Comparison of ENCODE assay signal across 19 cellular contexts in the genomic region with DNA sequence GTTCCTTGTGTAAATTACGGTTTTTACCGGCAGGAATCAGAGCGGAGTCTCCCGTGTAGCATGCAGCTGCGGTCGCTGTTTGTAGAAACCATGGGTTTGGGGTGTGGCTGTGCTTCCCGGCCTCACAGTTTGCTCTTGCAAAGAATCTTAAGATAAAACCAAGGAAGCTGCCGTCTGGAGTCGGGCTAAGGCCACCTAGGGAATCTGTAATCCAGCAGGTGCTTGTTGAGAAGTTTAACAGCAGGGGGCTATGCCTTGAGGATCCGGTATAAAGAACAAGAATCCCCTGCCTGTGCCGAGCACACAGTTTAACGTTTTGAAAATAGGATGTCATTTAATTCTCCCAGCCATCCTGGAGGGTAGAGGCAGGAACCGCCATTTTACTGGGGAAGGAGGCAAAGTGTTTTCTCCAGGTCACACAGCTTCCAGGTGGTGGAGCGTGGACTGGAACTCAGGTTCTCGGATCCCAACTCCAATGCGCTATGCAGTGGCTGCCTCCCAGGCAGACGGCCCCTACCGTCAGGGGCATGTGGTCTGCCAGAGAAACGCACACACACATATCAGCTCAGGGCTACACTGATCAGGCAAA. TPM values are rescaled to one million over a fixed set of nuclear protein-coding genes. Genes with fewer than 3 reads are reported as not detected.
A peak's percentile ranks its signal among the peaks of the same experiment; 100 is the strongest.
DNase-seq lines count a peak whose midpoint lies in the region; FAIRE-seq and TF ChIP-seq lines count a peak whose summit lies in the region.
"Had no signal": no experiment of that assay in that cellular context is flagged by ENCODE, and none has a peak within 500 bp of the region (broad histone marks: within the 10 kb centered on the region; RNA-seq: fewer than 3 reads in every experiment).

No MANE protein-coding gene starts in this region.

- H3K4me2 ChIP-seq in keratinocyte (ENCODE audit: control insufficient read depth, extremely low read depth, insufficient read depth, low read depth, low read length): peak overlapping the region; percentile 92

- no peaks in the 10 kb centered on the region for H3K79me2 ChIP-seq in keratinocyte (ENCODE audit: control insufficient read depth, insufficient read depth, low read length)

- WGBS in small intestine, 3 donors: 24 to 49% (median 36%) methylated on average over 19 of the region's 19 CpGs

- H3K9me3 ChIP-seq in HUES6 (ENCODE audit: control insufficient read depth, insufficient read depth, low read depth, low read length) (no peaks in the 10 kb centered on the region), keratinocyte (ENCODE audit: control insufficient read depth, low read depth, low read length) (no peaks in the 10 kb centered on the region), small intestine (ENCODE audit: control insufficient read depth, low read depth) (no peaks in the 10 kb centered on the region), uterus (no peaks in the 10 kb centered on the region)
- H3K9me3 ChIP-seq: ascending aorta, heart right ventricle had no signal

- FAIRE-seq in bronchial epithelial cell (lab: Jason Lieb, UNC) (no peak), keratinocyte (lab: Jason Lieb, UNC) (peak; percentile 78), small intestine (lab: Jason Lieb, UNC) (no peak)
- FAIRE-seq: GM12892 had no signal

- TF ChIP-seq POLR2A in uterus (IDR thresholded peaks at IDR 0.05): no peak

- peak overlapping the region; percentile 56 for H2AFZ ChIP-seq in keratinocyte (ENCODE audit: control insufficient read depth, low read length)

- H3K4me3 ChIP-seq in HUES6 (ENCODE audit: low read depth, low read length) (peak overlapping the region; percentile 34), bronchial epithelial cell (ENCODE audit: low read depth, low read length) (no peak overlapping the region), keratinocyte (ENCODE audit: control insufficient read depth in 2 of 3, extremely low read depth in 1 of 3, insufficient read depth in 2 of 3, low read depth in 1 of 3, low read length in 3 of 3) (peak overlapping the region in 1 of 3 experiments; percentile 58), small intestine (ENCODE audit: low read depth in 1 of 2, low read length in 2 of 2) (no peak overlapping the region), uterus (no peak overlapping the region)
- H3K4me3 ChIP-seq: ascending aorta, coronary artery, heart right ventricle had no signal

- intact Hi-C loops in uterus (cut with DNase I; ENCODE audit: low total_unique reads): no loop called here

- TF ChIP-seq CTCF in bronchial epithelial cell (IDR thresholded peaks at IDR 0.05; ENCODE audit: insufficient read depth, low read length, severe bottlenecking): no peak
- no peak for TF ChIP-seq CTCF in keratinocyte (optimal IDR thresholded peaks at IDR 0.05 in 1 of 3, IDR thresholded peaks at IDR 0.05 in 1 of 3, conservative IDR thresholded peaks at IDR 0.05 in 1 of 3; ENCODE audit: extremely low read depth in 1 of 3, insufficient read depth in 2 of 3, low read length in 3 of 3)
- TF ChIP-seq CTCF in uterus (IDR thresholded peaks at IDR 0.05): no peak

- H3K27ac ChIP-seq in HUES6 (ENCODE audit: low read depth, low read length) (no peak overlapping the region), keratinocyte (ENCODE audit: control insufficient read depth, insufficient read depth, low read length) (peak overlapping the region; percentile 83), small intestine (ENCODE audit: low read depth in 1 of 2, low read length in 1 of 2) (peak overlapping the region in 1 of 2 donors; percentile 65), uterus (no peak overlapping the region)
- H3K27ac ChIP-seq: ascending aorta, coronary artery, heart right ventricle had no signal

- H4K20me1 ChIP-seq in keratinocyte (ENCODE audit: control insufficient read depth, extremely low read depth, insufficient read depth, low read length): no peaks in the 10 kb centered on the region

- no peak overlapping the region for H3K9ac ChIP-seq in HUES6 (ENCODE audit: low read length)
- H3K9ac ChIP-seq in keratinocyte (ENCODE audit: control insufficient read depth, extremely low read depth, insufficient read depth, low read length): peak overlapping the region; percentile 70

- H3K27me3 ChIP-seq in HUES6 (ENCODE audit: control insufficient read depth, insufficient read depth, low read length): peaks cover 5% of the 10 kb centered on the region; the same call in 1 of the 2 replicates
- H3K27me3 ChIP-seq in bronchial epithelial cell (ENCODE audit: control insufficient read depth, insufficient read depth, low read length): no peaks in the 10 kb centered on the region
- no peaks in the 10 kb centered on the region for H3K27me3 ChIP-seq in keratinocyte (ENCODE audit: control insufficient read depth, extremely low read depth, insufficient read depth, low read length)
- no peaks in the 10 kb centered on the region for H3K27me3 ChIP-seq in small intestine (ENCODE audit: control insufficient read depth in 2 of 2, insufficient read depth in 2 of 2, low read length in 2 of 2)
- H3K27me3 ChIP-seq in uterus: no peaks in the 10 kb centered on the region
- H3K27me3 ChIP-seq: ascending aorta had no signal

- 0 out of 2 replicates have a peak, but pooled peaks cover 2% of the 10 kb centered on the region for H3K36me3 ChIP-seq in HUES6 (ENCODE audit: control insufficient read depth, insufficient read depth, low read length)
- H3K36me3 ChIP-seq in bronchial epithelial cell (ENCODE audit: control insufficient read depth, insufficient read depth, low read length): no peaks in the 10 kb centered on the region
- no peaks in the 10 kb centered on the region for H3K36me3 ChIP-seq in keratinocyte (ENCODE audit: control insufficient read depth in 2 of 2, extremely low read depth in 1 of 2, insufficient read depth in 2 of 2, low read length in 2 of 2)
- no peaks in the 10 kb centered on the region for H3K36me3 ChIP-seq in small intestine (ENCODE audit: control insufficient read depth in 2 of 2, insufficient read depth in 2 of 2, low read length in 2 of 2)
- no peaks in the 10 kb centered on the region for H3K36me3 ChIP-seq in uterus
- H3K36me3 ChIP-seq: ascending aorta, heart right ventricle had no signal

- H3K4me1 ChIP-seq in HUES6 (ENCODE audit: control insufficient read depth, insufficient read depth, low read length) (peaks cover 18% of the 10 kb centered on the region), keratinocyte (ENCODE audit: control insufficient read depth, extremely low read depth, insufficient read depth, low read length) (peaks cover 53% of the 10 kb centered on the region), small intestine (ENCODE audit: control insufficient read depth in 2 of 2, insufficient read depth in 1 of 2, low read depth in 1 of 2, low read length in 1 of 2) (no peaks in the 10 kb centered on the region), uterus (no peaks in the 10 kb centered on the region)

- dilution Hi-C loops in keratinocyte (cut with MboI; ENCODE audit: extremely low pct_ligation_motif_present, low sequenced_read_pairs): no loop called here

- peak; percentile 55 for DNase-seq in bronchial epithelial cell (ENCODE audit: low read depth)
- DNase-seq in keratinocyte (ENCODE audit: low read depth, low spot score): no peak
- DNase-seq in small intestine: peak; percentile 68
- DNase-seq in T-helper 9 cell: no peak
- no peak for DNase-seq in NCI-H345 (lab: John Stamatoyannopoulos, UW)
- DNase-seq in uterus: no peak
- DNase-seq: activated CD8-positive, alpha-beta memory T cell treated with anti-CD3 and anti-CD28 coated beads, Interleukin-2, amount 10 ng/mL, durations not matched to agents 7 days and 5 days; activated gamma-delta T cell; COR-L47; GDM1; heart right ventricle; naive thymus-derived CD8-positive, alpha-beta T cell; NCI-H1417 treated with DMSO at 0.1 percent for 48 hours; SIG-M5; stimulated activated CD4-positive, alpha-beta T cell treated with anti-CD3 and anti-CD28 coated beads, Interleukin-15, amount 100 ng/mL, for 24 hours had no signal

- no peaks in the 10 kb centered on the region for H3K9me1 ChIP-seq in keratinocyte (ENCODE audit: control insufficient read depth, extremely low read depth, insufficient read depth, low read length)

RNA-seq across cellular contexts. Expression of a gene that starts 6.0 kb away (rescaled TPM):
- total RNA-seq in bronchial epithelial cell (24.3 and 47.7 TPM in 2 replicates), uterus (10 to 100 TPM in 2 of 4 donors, 1 to 10 TPM in 1, not detected in 1; 3.2 to 19.6 (median 15.6) TPM)
- polyA plus RNA-seq in keratinocyte (34.1 to 44.3 TPM (median 41.1 TPM) in 3 replicates), small intestine (10 to 100 TPM in 1 of 3 donors, 1 to 10 TPM in 2; 5.6 to 16.6 (median 7.0) TPM)
- 10.9 TPM for polyA plus RNA-seq in keratinocyte (2011; ENCODE audit: low read depth)
- 34.1 and 36.9 TPM in 2 replicates for polyA plus RNA-seq in keratinocyte (2011; cell fraction: cytosol; rRNA removed)
- polyA plus RNA-seq in keratinocyte (2011; cell fraction: nucleus; rRNA removed): 39.3 and 44.7 TPM in 2 replicates
- 25.2 and 45.1 TPM in 2 replicates for polyA plus RNA-seq in keratinocyte (2012; ENCODE audit: low replicate concordance)
- 47.0 to 93.3 TPM (median 50.5 TPM) in 3 replicates for polyA minus RNA-seq in keratinocyte
- polyA minus RNA-seq in keratinocyte (2011; cell fraction: cytosol; rRNA and poly(A)+ RNA removed): 43.4 TPM
- 20.7 and 34.0 TPM in 2 replicates for polyA minus RNA-seq in keratinocyte (2011; cell fraction: nucleus; rRNA and poly(A)+ RNA removed)

RNA-seq across cellular contexts. Expression of a gene that starts 11.8 kb away (rescaled TPM):
- total RNA-seq in bronchial epithelial cell (10.3 and 15.6 TPM in 2 replicates), uterus (10 to 100 TPM; 22.3 to 76.2 (median 32.1) TPM)
- polyA plus RNA-seq in keratinocyte (32.0 to 38.2 TPM (median 33.2 TPM) in 3 replicates), small intestine (10 to 100 TPM in 2 of 3 donors, 1 to 10 TPM in 1; 7.4 to 12.6 (median 10.3) TPM)
- polyA plus RNA-seq in keratinocyte (2011; ENCODE audit: low read depth): 117 TPM
- polyA plus RNA-seq in keratinocyte (2011; cell fraction: cytosol; rRNA removed): 29.3 and 30.1 TPM in 2 replicates
- 61.1 and 74.0 TPM in 2 replicates for polyA plus RNA-seq in keratinocyte (2011; cell fraction: nucleus; rRNA removed)
- polyA plus RNA-seq in keratinocyte (2012; ENCODE audit: low replicate concordance): 22.9 and 38.4 TPM in 2 replicates
- polyA minus RNA-seq in keratinocyte: 150 to 280 TPM (median 212 TPM) in 3 replicates
- 58.3 TPM for polyA minus RNA-seq in keratinocyte (2011; cell fraction: cytosol; rRNA and poly(A)+ RNA removed)
- polyA minus RNA-seq in keratinocyte (2011; cell fraction: nucleus; rRNA and poly(A)+ RNA removed): 73.5 and 142 TPM in 2 replicates

RNA-seq across cellular contexts. Expression of a gene that starts 25.6 kb away (rescaled TPM):
- total RNA-seq in bronchial epithelial cell (8.4 and 8.7 TPM in 2 replicates), uterus (10 to 100 TPM in 3 of 4 donors, 1 to 10 TPM in 1; 9.7 to 29.0 (median 17.0) TPM)
- polyA plus RNA-seq in keratinocyte (29.5 to 34.2 TPM (median 30.2 TPM) in 3 replicates), small intestine (10 to 100 TPM in 1 of 3 donors, 1 to 10 TPM in 2; 2.7 to 11.6 (median 3.1) TPM)
- 8.8 TPM for polyA plus RNA-seq in keratinocyte (2011; ENCODE audit: low read depth)
- 18.4 and 23.9 TPM in 2 replicates for polyA plus RNA-seq in keratinocyte (2011; cell fraction: cytosol; rRNA removed)
- 29.3 and 45.9 TPM in 2 replicates for polyA plus RNA-seq in keratinocyte (2011; cell fraction: nucleus; rRNA removed)
- 16.2 and 29.7 TPM in 2 replicates for polyA plus RNA-seq in keratinocyte (2012; ENCODE audit: low replicate concordance)
- 35.9 to 107 TPM (median 40.7 TPM) in 3 replicates for polyA minus RNA-seq in keratinocyte
- 26.7 TPM for polyA minus RNA-seq in keratinocyte (2011; cell fraction: cytosol; rRNA and poly(A)+ RNA removed)
- 26.0 and 32.7 TPM in 2 replicates for polyA minus RNA-seq in keratinocyte (2011; cell fraction: nucleus; rRNA and poly(A)+ RNA removed)

RNA-seq across cellular contexts. Expression of a gene that starts 55.7 kb away (rescaled TPM):
- 90.6 and 93.2 TPM in 2 replicates for total RNA-seq in bronchial epithelial cell
- 47.1 to 71.9 TPM (median 62.8 TPM) in 3 replicates for polyA plus RNA-seq in keratinocyte
- polyA plus RNA-seq in keratinocyte (2011; ENCODE audit: low read depth): 117 TPM
- 48.9 and 63.3 TPM in 2 replicates for polyA plus RNA-seq in keratinocyte (2011; cell fraction: cytosol; rRNA removed)
- polyA plus RNA-seq in keratinocyte (2011; cell fraction: nucleus; rRNA removed): 89.0 and 91.2 TPM in 2 replicates
- polyA plus RNA-seq in keratinocyte (2012; ENCODE audit: low replicate concordance): 63.4 and 74.8 TPM in 2 replicates
- polyA minus RNA-seq in keratinocyte: 5.8 to 50.7 TPM (median 17.0 TPM) in 3 replicates
- polyA minus RNA-seq in keratinocyte (2011; cell fraction: cytosol; rRNA and poly(A)+ RNA removed): 15.5 TPM
- polyA minus RNA-seq in keratinocyte (2011; cell fraction: nucleus; rRNA and poly(A)+ RNA removed): 13.0 and 25.7 TPM in 2 replicates
- polyA plus RNA-seq in small intestine: 10 to 100 TPM; 65.4 to 93.0 (median 76.7) TPM
- total RNA-seq in uterus: 10 to 100 TPM; 16.4 to 77.4 (median 35.8) TPM

RNA-seq across cellular contexts. Expression of a gene that starts 55.7 kb away (rescaled TPM):
- 18.4 and 22.4 TPM in 2 replicates for total RNA-seq in bronchial epithelial cell
- polyA plus RNA-seq in keratinocyte: 10.9 to 15.5 TPM (median 11.5 TPM) in 3 replicates
- 8.8 TPM for polyA plus RNA-seq in keratinocyte (2011; ENCODE audit: low read depth)
- polyA plus RNA-seq in keratinocyte (2011; cell fraction: cytosol; rRNA removed): 7.2 and 8.9 TPM in 2 replicates
- polyA plus RNA-seq in keratinocyte (2011; cell fraction: nucleus; rRNA removed): 8.3 and 8.8 TPM in 2 replicates
- 12.9 and 13.8 TPM in 2 replicates for polyA plus RNA-seq in keratinocyte (2012; ENCODE audit: low replicate concordance)
- polyA minus RNA-seq in keratinocyte: 3.3 to 8.7 TPM (median 5.5 TPM) in 3 replicates
- 6.9 TPM for polyA minus RNA-seq in keratinocyte (2011; cell fraction: cytosol; rRNA and poly(A)+ RNA removed)
- 6.1 and 6.4 TPM in 2 replicates for polyA minus RNA-seq in keratinocyte (2011; cell fraction: nucleus; rRNA and poly(A)+ RNA removed)
- polyA plus RNA-seq in small intestine: 10 to 100 TPM in 2 of 3 donors, 1 to 10 TPM in 1; 9.2 to 19.5 (median 14.3) TPM
- 10 to 100 TPM in 2 of 4 donors, 1 to 10 TPM in 2; 3.2 to 20.8 (median 11.6) TPM for total RNA-seq in uterus

Comparison
In these comparisons a context has a peak if more than half of its experiments do, and no peak if none do; other contexts are left out.
1. DNase-seq: peak in bronchial epithelial cell (single experiment) and small intestine (single experiment); none in keratinocyte (single experiment), T-helper 9 cell (single experiment), NCI-H345 (single experiment) and uterus (0 of 2).